Comparison of ENCODE assay signal across 2 cellular contexts in the genomic region with DNA sequence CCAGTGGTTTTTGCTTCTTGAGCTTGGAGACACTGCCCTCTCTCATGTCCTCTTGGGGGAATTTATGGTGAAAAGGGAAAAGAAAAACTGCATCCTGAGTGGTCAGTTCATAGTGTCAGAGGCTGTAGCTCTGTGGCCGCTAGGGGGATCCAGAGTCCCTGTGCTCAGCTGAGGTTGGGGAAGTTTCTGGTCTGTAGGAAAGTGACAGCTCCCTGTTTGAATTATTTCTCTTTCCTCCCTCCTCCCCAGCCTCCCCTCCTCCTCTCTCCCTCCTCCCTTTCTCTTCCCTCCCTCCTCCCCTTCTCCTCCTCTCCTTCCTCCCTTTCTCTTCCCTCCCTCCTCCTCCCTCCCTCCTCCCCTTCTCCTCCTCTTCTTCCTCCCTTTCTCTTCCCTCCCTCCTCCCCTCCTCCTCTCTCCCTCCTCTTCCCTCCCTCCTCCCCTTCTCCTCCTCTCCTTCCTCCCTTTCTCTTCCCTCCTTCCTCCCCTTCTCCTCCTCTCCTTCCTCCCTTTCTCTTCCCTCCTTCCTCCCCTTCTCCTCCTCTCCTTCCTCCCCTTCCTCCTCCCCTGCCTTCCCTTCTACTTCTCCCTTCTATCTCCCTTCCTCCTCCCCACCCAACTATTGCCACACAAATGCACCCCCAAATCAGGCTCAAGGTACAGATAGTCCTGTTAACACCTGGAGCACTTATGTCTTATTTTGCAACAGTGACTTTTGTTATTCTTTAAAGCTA.
TF ChIP-seq lines count a peak whose summit lies in the region.

No MANE protein-coding gene starts in this region.

TF ChIP-seq in GM23338, 12 proteins besides CTCF, POLR2A, EP300 and RAD21 (continued from another document):
- TF ChIP-seq, protein P1, sequence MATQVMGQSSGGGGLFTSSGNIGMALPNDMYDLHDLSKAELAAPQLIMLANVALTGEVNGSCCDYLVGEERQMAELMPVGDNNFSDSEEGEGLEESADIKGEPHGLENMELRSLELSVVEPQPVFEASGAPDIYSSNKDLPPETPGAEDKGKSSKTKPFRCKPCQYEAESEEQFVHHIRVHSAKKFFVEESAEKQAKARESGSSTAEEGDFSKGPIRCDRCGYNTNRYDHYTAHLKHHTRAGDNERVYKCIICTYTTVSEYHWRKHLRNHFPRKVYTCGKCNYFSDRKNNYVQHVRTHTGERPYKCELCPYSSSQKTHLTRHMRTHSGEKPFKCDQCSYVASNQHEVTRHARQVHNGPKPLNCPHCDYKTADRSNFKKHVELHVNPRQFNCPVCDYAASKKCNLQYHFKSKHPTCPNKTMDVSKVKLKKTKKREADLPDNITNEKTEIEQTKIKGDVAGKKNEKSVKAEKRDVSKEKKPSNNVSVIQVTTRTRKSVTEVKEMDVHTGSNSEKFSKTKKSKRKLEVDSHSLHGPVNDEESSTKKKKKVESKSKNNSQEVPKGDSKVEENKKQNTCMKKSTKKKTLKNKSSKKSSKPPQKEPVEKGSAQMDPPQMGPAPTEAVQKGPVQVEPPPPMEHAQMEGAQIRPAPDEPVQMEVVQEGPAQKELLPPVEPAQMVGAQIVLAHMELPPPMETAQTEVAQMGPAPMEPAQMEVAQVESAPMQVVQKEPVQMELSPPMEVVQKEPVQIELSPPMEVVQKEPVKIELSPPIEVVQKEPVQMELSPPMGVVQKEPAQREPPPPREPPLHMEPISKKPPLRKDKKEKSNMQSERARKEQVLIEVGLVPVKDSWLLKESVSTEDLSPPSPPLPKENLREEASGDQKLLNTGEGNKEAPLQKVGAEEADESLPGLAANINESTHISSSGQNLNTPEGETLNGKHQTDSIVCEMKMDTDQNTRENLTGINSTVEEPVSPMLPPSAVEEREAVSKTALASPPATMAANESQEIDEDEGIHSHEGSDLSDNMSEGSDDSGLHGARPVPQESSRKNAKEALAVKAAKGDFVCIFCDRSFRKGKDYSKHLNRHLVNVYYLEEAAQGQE (IDR thresholded peaks at IDR 0.05; ENCODE audit: unreplicated experiment): no peak
- TF ChIP-seq, protein P2, sequence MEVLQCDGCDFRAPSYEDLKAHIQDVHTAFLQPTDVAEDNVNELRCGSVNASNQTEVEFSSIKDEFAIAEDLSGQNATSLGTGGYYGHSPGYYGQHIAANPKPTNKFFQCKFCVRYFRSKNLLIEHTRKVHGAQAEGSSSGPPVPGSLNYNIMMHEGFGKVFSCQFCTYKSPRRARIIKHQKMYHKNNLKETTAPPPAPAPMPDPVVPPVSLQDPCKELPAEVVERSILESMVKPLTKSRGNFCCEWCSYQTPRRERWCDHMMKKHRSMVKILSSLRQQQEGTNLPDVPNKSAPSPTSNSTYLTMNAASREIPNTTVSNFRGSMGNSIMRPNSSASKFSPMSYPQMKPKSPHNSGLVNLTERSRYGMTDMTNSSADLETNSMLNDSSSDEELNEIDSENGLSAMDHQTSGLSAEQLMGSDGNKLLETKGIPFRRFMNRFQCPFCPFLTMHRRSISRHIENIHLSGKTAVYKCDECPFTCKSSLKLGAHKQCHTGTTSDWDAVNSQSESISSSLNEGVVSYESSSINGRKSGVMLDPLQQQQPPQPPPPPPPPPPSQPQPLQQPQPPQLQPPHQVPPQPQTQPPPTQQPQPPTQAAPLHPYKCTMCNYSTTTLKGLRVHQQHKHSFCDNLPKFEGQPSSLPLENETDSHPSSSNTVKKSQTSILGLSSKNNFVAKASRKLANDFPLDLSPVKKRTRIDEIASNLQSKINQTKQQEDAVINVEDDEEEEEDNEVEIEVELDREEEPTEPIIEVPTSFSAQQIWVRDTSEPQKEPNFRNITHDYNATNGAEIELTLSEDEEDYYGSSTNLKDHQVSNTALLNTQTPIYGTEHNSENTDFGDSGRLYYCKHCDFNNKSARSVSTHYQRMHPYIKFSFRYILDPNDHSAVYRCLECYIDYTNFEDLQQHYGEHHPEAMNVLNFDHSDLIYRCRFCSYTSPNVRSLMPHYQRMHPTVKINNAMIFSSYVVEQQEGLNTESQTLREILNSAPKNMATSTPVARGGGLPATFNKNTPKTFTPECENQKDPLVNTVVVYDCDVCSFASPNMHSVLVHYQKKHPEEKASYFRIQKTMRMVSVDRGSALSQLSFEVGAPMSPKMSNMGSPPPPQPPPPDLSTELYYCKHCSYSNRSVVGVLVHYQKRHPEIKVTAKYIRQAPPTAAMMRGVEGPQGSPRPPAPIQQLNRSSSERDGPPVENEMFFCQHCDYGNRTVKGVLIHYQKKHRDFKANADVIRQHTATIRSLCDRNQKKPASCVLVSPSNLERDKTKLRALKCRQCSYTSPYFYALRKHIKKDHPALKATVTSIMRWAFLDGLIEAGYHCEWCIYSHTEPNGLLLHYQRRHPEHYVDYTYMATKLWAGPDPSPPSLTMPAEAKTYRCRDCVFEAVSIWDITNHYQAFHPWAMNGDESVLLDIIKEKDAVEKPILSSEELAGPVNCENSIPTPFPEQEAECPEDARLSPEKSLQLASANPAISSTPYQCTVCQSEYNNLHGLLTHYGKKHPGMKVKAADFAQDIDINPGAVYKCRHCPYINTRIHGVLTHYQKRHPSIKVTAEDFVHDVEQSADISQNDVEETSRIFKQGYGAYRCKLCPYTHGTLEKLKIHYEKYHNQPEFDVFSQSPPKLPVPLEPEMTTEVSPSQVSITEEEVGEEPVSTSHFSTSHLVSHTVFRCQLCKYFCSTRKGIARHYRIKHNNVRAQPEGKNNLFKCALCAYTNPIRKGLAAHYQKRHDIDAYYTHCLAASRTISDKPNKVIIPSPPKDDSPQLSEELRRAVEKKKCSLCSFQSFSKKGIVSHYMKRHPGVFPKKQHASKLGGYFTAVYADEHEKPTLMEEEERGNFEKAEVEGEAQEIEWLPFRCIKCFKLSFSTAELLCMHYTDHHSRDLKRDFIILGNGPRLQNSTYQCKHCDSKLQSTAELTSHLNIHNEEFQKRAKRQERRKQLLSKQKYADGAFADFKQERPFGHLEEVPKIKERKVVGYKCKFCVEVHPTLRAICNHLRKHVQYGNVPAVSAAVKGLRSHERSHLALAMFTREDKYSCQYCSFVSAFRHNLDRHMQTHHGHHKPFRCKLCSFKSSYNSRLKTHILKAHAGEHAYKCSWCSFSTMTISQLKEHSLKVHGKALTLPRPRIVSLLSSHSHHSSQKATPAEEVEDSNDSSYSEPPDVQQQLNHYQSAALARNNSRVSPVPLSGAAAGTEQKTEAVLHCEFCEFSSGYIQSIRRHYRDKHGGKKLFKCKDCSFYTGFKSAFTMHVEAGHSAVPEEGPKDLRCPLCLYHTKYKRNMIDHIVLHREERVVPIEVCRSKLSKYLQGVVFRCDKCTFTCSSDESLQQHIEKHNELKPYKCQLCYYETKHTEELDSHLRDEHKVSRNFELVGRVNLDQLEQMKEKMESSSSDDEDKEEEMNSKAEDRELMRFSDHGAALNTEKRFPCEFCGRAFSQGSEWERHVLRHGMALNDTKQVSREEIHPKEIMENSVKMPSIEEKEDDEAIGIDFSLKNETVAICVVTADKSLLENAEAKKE (CRISPR knock-in tag; IDR thresholded peaks at IDR 0.05): no peak
- no peak for TF ChIP-seq STAT1 (IDR thresholded peaks at IDR 0.05; ENCODE audit: unreplicated experiment)

TF ChIP-seq in K562, 482 proteins besides CTCF, POLR2A, EP300 and RAD21 (continued from another document and continues in another):
- TF ChIP-seq, protein P3, sequence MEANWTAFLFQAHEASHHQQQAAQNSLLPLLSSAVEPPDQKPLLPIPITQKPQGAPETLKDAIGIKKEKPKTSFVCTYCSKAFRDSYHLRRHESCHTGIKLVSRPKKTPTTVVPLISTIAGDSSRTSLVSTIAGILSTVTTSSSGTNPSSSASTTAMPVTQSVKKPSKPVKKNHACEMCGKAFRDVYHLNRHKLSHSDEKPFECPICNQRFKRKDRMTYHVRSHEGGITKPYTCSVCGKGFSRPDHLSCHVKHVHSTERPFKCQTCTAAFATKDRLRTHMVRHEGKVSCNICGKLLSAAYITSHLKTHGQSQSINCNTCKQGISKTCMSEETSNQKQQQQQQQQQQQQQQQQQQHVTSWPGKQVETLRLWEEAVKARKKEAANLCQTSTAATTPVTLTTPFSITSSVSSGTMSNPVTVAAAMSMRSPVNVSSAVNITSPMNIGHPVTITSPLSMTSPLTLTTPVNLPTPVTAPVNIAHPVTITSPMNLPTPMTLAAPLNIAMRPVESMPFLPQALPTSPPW (CRISPR knock-in tag; IDR thresholded peaks at IDR 0.05): peak; percentile 22; the same call in 1 of the 2 replicates
- TF ChIP-seq RNF2 (IDR thresholded peaks at IDR 0.05): no peak
- TF ChIP-seq, protein P4, sequence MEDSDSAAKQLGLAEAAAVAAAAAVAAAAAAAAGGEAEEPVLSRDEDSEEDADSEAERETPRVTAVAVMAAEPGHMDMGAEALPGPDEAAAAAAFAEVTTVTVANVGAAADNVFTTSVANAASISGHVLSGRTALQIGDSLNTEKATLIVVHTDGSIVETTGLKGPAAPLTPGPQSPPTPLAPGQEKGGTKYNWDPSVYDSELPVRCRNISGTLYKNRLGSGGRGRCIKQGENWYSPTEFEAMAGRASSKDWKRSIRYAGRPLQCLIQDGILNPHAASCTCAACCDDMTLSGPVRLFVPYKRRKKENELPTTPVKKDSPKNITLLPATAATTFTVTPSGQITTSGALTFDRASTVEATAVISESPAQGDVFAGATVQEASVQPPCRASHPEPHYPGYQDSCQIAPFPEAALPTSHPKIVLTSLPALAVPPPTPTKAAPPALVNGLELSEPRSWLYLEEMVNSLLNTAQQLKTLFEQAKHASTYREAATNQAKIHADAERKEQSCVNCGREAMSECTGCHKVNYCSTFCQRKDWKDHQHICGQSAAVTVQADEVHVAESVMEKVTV (CRISPR knock-in tag; IDR thresholded peaks at IDR 0.05): peak; percentile 48; the same call in 1 of the 2 replicates
- TF ChIP-seq ZKSCAN3 (CRISPR knock-in tag; IDR thresholded peaks at IDR 0.05): no peak
- TF ChIP-seq, protein P5, sequence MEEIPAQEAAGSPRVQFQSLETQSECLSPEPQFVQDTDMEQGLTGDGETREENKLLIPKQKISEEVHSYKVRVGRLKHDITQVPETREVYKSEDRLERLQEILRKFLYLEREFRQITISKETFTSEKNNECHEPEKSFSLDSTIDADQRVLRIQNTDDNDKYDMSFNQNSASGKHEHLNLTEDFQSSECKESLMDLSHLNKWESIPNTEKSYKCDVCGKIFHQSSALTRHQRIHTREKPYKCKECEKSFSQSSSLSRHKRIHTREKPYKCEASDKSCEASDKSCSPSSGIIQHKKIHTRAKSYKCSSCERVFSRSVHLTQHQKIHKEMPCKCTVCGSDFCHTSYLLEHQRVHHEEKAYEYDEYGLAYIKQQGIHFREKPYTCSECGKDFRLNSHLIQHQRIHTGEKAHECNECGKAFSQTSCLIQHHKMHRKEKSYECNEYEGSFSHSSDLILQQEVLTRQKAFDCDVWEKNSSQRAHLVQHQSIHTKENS (CRISPR knock-in tag; IDR thresholded peaks at IDR 0.05): no peak
- TF ChIP-seq ZNF75A (CRISPR knock-in tag; IDR thresholded peaks at IDR 0.05): no peak
- no peak for TF ChIP-seq RBFOX2 (IDR thresholded peaks at IDR 0.05; ENCODE audit: low read depth, low read length)
- no peak for TF ChIP-seq EHMT2 (IDR thresholded peaks at IDR 0.05)
- TF ChIP-seq PCBP1 (IDR thresholded peaks at IDR 0.05; ENCODE audit: low read depth, low read length, poor library complexity, severe bottlenecking): peak; percentile 83
- TF ChIP-seq ZNF263 (CRISPR knock-in tag; IDR thresholded peaks at IDR 0.05; ENCODE audit: borderline replicate concordance): peak; percentile 98
- peak; percentile 66 for TF ChIP-seq MEIS2 (IDR thresholded peaks at IDR 0.05; ENCODE audit: partially characterized antibody)
- no peak for TF ChIP-seq KLF13 (tag; IDR thresholded peaks at IDR 0.05; ENCODE audit: borderline replicate concordance, low read depth)
- TF ChIP-seq STAG1 (CRISPR knock-in tag; IDR thresholded peaks at IDR 0.05; ENCODE audit: borderline replicate concordance): peak; percentile 83; the same call in 1 of the 2 replicates
- TF ChIP-seq, protein P6, sequence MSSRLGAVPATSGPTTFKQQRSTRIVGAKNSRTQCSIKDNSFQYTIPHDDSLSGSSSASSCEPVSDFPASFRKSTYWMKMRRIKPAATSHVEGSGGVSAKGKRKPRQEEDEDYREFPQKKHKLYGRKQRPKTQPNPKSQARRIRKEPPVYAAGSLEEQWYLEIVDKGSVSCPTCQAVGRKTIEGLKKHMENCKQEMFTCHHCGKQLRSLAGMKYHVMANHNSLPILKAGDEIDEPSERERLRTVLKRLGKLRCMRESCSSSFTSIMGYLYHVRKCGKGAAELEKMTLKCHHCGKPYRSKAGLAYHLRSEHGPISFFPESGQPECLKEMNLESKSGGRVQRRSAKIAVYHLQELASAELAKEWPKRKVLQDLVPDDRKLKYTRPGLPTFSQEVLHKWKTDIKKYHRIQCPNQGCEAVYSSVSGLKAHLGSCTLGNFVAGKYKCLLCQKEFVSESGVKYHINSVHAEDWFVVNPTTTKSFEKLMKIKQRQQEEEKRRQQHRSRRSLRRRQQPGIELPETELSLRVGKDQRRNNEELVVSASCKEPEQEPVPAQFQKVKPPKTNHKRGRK (tag; IDR thresholded peaks at IDR 0.05): peak; percentile 29; the same call in 1 of the 2 replicates
- no peak for TF ChIP-seq ZNF589 (CRISPR knock-in tag; IDR thresholded peaks at IDR 0.05; ENCODE audit: low read depth)
- 0 out of 2 replicates have a peak, but pooled peaks have one; percentile 31 for TF ChIP-seq KLF16 (IDR thresholded peaks at IDR 0.05)
- TF ChIP-seq, protein P7, sequence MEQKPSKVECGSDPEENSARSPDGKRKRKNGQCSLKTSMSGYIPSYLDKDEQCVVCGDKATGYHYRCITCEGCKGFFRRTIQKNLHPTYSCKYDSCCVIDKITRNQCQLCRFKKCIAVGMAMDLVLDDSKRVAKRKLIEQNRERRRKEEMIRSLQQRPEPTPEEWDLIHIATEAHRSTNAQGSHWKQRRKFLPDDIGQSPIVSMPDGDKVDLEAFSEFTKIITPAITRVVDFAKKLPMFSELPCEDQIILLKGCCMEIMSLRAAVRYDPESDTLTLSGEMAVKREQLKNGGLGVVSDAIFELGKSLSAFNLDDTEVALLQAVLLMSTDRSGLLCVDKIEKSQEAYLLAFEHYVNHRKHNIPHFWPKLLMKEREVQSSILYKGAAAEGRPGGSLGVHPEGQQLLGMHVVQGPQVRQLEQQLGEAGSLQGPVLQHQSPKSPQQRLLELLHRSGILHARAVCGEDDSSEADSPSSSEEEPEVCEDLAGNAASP (IDR thresholded peaks at IDR 0.05): no peak
- 0 out of 2 replicates have a peak, but pooled peaks have one; percentile 24 for TF ChIP-seq CC2D1A (IDR thresholded peaks at IDR 0.05)
- 0 out of 2 replicates have a peak, but pooled peaks have one; percentile 64 for TF ChIP-seq XRCC5 (IDR thresholded peaks at IDR 0.05; ENCODE audit: low read depth, low read length)
- TF ChIP-seq PPARD (CRISPR knock-in tag; IDR thresholded peaks at IDR 0.05): no peak
- TF ChIP-seq, protein P8, sequence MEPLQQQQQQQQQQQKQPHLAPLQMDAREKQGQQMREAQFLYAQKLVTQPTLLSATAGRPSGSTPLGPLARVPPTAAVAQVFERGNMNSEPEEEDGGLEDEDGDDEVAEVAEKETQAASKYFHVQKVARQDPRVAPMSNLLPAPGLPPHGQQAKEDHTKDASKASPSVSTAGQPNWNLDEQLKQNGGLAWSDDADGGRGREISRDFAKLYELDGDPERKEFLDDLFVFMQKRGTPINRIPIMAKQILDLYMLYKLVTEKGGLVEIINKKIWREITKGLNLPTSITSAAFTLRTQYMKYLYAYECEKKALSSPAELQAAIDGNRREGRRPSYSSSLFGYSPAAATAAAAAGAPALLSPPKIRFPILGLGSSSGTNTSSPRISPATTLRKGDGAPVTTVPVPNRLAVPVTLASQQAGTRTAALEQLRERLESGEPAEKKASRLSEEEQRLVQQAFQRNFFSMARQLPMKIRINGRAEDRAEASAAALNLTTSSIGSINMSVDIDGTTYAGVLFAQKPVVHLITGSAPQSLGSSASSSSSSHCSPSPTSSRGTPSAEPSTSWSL (CRISPR knock-in tag; IDR thresholded peaks at IDR 0.05; ENCODE audit: borderline replicate concordance): no peak
- no peak for TF ChIP-seq ZBTB7A (IDR thresholded peaks at IDR 0.05; ENCODE audit: borderline replicate concordance, control insufficient read depth, low read depth, low read length)
- peak; percentile 81 for TF ChIP-seq PCBP2 (IDR thresholded peaks at IDR 0.05; ENCODE audit: low read depth, low read length, poor library complexity, severe bottlenecking)
- TF ChIP-seq MYBL2 (IDR thresholded peaks at IDR 0.05; ENCODE audit: low read depth): no peak
- TF ChIP-seq MYBL2 (CRISPR knock-in tag; IDR thresholded peaks at IDR 0.05; ENCODE audit: borderline replicate concordance): no peak
